ENCODE assay signal across 1 cellular context in genomic region chr1:109784551-109785252, GRCh38.
TF ChIP-seq lines count a peak whose summit lies in the region.

No MANE protein-coding gene starts in this region.

TF ChIP-seq in IMR-90, 13 proteins besides CTCF, POLR2A, EP300 and RAD21:
- TF ChIP-seq MAZ (IDR thresholded peaks at IDR 0.05; ENCODE audit: borderline replicate concordance, low read depth, low read length): no peak
- no peak for TF ChIP-seq RFX5 (IDR thresholded peaks at IDR 0.05; ENCODE audit: low read depth, low read length)
- no peak for TF ChIP-seq RCOR1 (IDR thresholded peaks at IDR 0.05; ENCODE audit: insufficient replicate concordance, low read length)
- no peak for TF ChIP-seq MXI1 (IDR thresholded peaks at IDR 0.05; ENCODE audit: borderline replicate concordance, low read depth, low read length)
- TF ChIP-seq MAFK (IDR thresholded peaks at IDR 0.05; ENCODE audit: low read depth, low read length): no peak
- TF ChIP-seq, protein P1, sequence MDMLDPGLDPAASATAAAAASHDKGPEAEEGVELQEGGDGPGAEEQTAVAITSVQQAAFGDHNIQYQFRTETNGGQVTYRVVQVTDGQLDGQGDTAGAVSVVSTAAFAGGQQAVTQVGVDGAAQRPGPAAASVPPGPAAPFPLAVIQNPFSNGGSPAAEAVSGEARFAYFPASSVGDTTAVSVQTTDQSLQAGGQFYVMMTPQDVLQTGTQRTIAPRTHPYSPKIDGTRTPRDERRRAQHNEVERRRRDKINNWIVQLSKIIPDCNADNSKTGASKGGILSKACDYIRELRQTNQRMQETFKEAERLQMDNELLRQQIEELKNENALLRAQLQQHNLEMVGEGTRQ (IDR thresholded peaks at IDR 0.05; ENCODE audit: low read depth, low read length): no peak
